In the genomic region with DNA sequence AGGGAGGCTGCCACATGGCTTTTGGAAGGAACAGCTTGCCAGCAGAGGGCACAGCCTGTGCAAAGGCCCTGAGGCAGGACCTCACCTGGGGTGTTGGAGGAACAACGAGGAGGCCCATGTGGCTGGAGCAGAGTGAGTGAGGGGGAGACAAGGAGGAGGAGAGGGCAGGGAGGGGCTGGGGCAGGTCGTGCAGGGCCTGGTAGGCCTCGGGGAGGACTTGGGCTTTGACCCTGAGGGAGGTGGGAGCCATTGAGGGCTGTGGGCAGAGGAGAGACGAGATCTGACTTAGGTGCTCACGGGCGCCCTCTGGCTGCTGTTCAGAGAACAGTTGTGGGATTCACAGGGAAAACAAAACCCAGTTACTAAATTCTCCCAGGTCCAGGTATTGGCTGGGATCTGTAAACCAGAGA, we compare ENCODE assay signal across 9 cellular contexts. TPM values are rescaled to one million over a fixed set of nuclear protein-coding genes. Genes with fewer than 3 reads are reported as not detected.
DNase-seq lines count a peak whose midpoint lies in the region; ATAC-seq and TF ChIP-seq lines count a peak whose summit lies in the region.
"Had no signal": no experiment of that assay in that cellular context is flagged by ENCODE, and none has a peak within 500 bp of the region (broad histone marks: within the 10 kb centered on the region; RNA-seq: fewer than 3 reads in every experiment).

No MANE protein-coding gene starts in this region.

- no peak for TF ChIP-seq POLR2A in upper lobe of left lung (IDR thresholded peaks at IDR 0.05)

- no peak overlapping the region for H3K4me3 ChIP-seq in upper lobe of left lung

- in situ Hi-C loops in G401 (cut with HindIII; ENCODE audit: low sequenced_read_pairs) = no loop called here

- peak in 2 of 6 experiments; percentile 15 to 32 for TF ChIP-seq CTCF in upper lobe of left lung (IDR thresholded peaks at IDR 0.05)

- 43 to 55% methylated on average over 6 of the region's 6 CpGs for WGBS in upper lobe of left lung, 2 donors

- peaks cover 64% of the 10 kb centered on the region for H3K27me3 Mint-ChIP-seq in activated T-cell treated with anti-CD3 and anti-CD28 coated beads, Interleukin-2, amount 50 U/mL, for 24 hours

- peak; percentile 8 for DNase-seq in G401 (ENCODE audit: low spot score)
- DNase-seq in LoVo (ENCODE audit: low spot score) = peak; percentile 28
- DNase-seq in activated T-cell treated with anti-CD3 and anti-CD28 coated beads, Interleukin-2, amount 50 U/mL, for 24 hours = peak; percentile 53
- DNase-seq in kidney tubule cell (ENCODE audit: low spot score) = peak; percentile 22
- no peak for DNase-seq in upper lobe of left lung
- DNase-seq: left cardiac atrium had no signal

- peaks cover 0 to 6% (median 2%) of the 10 kb centered on the region in 4 donors for H3K27me3 ChIP-seq in upper lobe of left lung

- peaks cover 4 to 16% (median 10%) of the 10 kb centered on the region in 4 donors for H3K9me3 ChIP-seq in upper lobe of left lung

- no peaks in the 10 kb centered on the region for H3K4me1 ChIP-seq in upper lobe of left lung

- TF ChIP-seq EP300 in upper lobe of left lung (IDR thresholded peaks at IDR 0.05) = no peak

- H3K4me1 Mint-ChIP-seq in activated T-cell treated with anti-CD3 and anti-CD28 coated beads, Interleukin-2, amount 50 U/mL, for 24 hours (ENCODE audit: low read depth) = no peaks in the 10 kb centered on the region

- no peak overlapping the region for H3K27ac ChIP-seq in upper lobe of left lung

- H3K9me3 Mint-ChIP-seq in activated T-cell treated with anti-CD3 and anti-CD28 coated beads, Interleukin-2, amount 50 U/mL, for 24 hours = no peaks in the 10 kb centered on the region

- ATAC-seq in GM21515 (IDR thresholded peaks at IDR 0.05; ENCODE audit: unreplicated experiment) = no peak
- ATAC-seq in GM19035 (IDR thresholded peaks at IDR 0.05; ENCODE audit: unreplicated experiment) = no peak
- ATAC-seq in HG02763 (IDR thresholded peaks at IDR 0.05; ENCODE audit: unreplicated experiment) = no peak
- no peak for ATAC-seq in upper lobe of left lung (ENCODE audit: low FRiP score in 2 of 2)

- H3K4me3 Mint-ChIP-seq in activated T-cell treated with anti-CD3 and anti-CD28 coated beads, Interleukin-2, amount 50 U/mL, for 24 hours = no peak overlapping the region

- H3K36me3 ChIP-seq in upper lobe of left lung = no peaks in the 10 kb centered on the region

- no peak overlapping the region for H3K27ac Mint-ChIP-seq in activated T-cell treated with anti-CD3 and anti-CD28 coated beads, Interleukin-2, amount 50 U/mL, for 24 hours

- H3K36me3 Mint-ChIP-seq in activated T-cell treated with anti-CD3 and anti-CD28 coated beads, Interleukin-2, amount 50 U/mL, for 24 hours (ENCODE audit: low read depth) = no peaks in the 10 kb centered on the region

RNA-seq across cellular contexts. Expression of gene ZNRF4, which starts 25.2 kb away (rescaled TPM):
- not detected in 2 replicates for total RNA-seq in G401 (2014; rRNA removed; shearing (Covaris generic))
- not detected for total RNA-seq in upper lobe of left lung
- total RNA-seq: left cardiac atrium had no signal

Comparison
In these comparisons a context has a peak if more than half of its experiments do, and no peak if none do; other contexts are left out.
1. DNase-seq: peak in G401 (single experiment), LoVo (single experiment), activated T-cell treated with anti-CD3 and anti-CD28 coated beads, Interleukin-2, amount 50 U/mL, for 24 hours (single experiment) and kidney tubule cell (single experiment); none in upper lobe of left lung (0 of 2).